ENCODE assay signal across 1 cellular context in the genomic region with DNA sequence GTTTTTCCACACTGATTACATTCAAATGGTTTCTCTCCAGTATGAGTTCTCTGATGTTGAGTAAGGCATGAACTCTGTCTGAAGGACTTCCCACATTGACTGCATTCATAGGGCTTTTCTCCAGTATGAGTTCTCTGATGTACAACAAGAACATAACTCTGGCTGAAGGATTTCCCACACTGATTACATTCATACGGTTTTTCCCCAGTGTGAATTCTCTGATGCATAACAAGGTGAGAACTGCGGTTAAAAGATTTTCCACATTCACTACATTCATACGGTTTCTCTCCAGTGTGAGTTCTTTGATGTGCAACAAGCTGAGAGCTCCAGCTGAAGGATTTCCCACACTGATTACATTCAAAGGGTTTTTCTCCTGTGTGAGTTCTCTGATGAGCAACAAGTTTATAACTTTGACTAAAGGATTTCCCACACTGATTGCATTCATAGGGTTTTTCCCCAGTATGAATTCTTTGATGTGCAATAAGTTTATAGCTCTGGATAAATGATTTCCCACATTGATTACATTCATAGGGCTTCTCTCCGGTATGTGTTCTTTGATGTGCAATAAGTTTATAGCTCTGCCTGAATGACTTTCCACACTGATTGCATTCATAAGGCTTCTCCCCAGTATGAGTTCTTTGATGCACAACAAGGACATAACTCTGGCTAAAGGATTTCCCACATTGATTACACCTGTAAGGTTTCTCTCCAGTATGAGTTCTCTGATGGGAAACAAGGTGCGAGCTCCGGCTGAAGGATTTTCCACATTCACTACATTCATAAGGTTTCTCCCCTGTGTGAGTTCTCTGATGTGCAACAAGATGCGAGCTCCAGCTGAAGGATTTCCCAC.
TF ChIP-seq lines count a peak whose summit lies in the region.

No MANE protein-coding gene starts in this region.

TF ChIP-seq in GM12878, 131 proteins besides CTCF, POLR2A, EP300 and RAD21 (continued from another document):
- TF ChIP-seq, protein P1, sequence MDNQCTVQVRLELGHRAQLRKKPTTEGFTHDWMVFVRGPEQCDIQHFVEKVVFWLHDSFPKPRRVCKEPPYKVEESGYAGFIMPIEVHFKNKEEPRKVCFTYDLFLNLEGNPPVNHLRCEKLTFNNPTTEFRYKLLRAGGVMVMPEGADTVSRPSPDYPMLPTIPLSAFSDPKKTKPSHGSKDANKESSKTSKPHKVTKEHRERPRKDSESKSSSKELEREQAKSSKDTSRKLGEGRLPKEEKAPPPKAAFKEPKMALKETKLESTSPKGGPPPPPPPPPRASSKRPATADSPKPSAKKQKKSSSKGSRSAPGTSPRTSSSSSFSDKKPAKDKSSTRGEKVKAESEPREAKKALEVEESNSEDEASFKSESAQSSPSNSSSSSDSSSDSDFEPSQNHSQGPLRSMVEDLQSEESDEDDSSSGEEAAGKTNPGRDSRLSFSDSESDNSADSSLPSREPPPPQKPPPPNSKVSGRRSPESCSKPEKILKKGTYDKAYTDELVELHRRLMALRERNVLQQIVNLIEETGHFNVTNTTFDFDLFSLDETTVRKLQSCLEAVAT (IDR thresholded peaks at IDR 0.05), result peak; percentile 14; the same call in 1 of the 2 replicates
- TF ChIP-seq ZNF207 (IDR thresholded peaks at IDR 0.05; ENCODE audit: borderline replicate concordance) (no peak), CBX5 (IDR thresholded peaks at IDR 0.05; ENCODE audit: low read depth) (peak; percentile 97), ZNF217 (IDR thresholded peaks at IDR 0.05) (peak; percentile 81), MYC (IDR thresholded peaks at IDR 0.05; ENCODE audit: insufficient read depth, insufficient read length, insufficient replicate concordance, low read length, severe bottlenecking) (no peak), CBX3 (IDR thresholded peaks at IDR 0.05; ENCODE audit: borderline replicate concordance, low read depth) (peak; percentile 80; the same call in 1 of the 2 replicates), KLF5 (IDR thresholded peaks at IDR 0.05; ENCODE audit: partially characterized antibody) (peak; percentile 96)
- TF ChIP-seq, protein P2, sequence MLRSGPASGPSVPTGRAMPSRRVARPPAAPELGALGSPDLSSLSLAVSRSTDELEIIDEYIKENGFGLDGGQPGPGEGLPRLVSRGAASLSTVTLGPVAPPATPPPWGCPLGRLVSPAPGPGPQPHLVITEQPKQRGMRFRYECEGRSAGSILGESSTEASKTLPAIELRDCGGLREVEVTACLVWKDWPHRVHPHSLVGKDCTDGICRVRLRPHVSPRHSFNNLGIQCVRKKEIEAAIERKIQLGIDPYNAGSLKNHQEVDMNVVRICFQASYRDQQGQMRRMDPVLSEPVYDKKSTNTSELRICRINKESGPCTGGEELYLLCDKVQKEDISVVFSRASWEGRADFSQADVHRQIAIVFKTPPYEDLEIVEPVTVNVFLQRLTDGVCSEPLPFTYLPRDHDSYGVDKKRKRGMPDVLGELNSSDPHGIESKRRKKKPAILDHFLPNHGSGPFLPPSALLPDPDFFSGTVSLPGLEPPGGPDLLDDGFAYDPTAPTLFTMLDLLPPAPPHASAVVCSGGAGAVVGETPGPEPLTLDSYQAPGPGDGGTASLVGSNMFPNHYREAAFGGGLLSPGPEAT (IDR thresholded peaks at IDR 0.05; ENCODE audit: low read depth), result 0 out of 2 replicates have a peak, but pooled peaks have one; percentile 53
TF ChIP-seq in GM12878: peak in this region for 7.
